Comparison of ENCODE assay signal across 8 cellular contexts in genomic region chr13:29182216-29182615, GRCh38.
"Had no signal": no experiment of that assay in that cellular context is flagged by ENCODE, and none has a peak within 500 bp of the region (broad histone marks: within the 10 kb centered on the region; RNA-seq: fewer than 3 reads in every experiment).

No MANE protein-coding gene starts in this region.

- H3K27ac ChIP-seq: GM23248, HL-60 had no signal

- DNase-seq: GM23248, GOT3, H7, HCEC 1CT, IMR-90, KG1 had no signal

- H3K4me3 ChIP-seq: GM23248, K562 had no signal
